Comparison of ENCODE assay signal across 28 cellular contexts in the genomic region with DNA sequence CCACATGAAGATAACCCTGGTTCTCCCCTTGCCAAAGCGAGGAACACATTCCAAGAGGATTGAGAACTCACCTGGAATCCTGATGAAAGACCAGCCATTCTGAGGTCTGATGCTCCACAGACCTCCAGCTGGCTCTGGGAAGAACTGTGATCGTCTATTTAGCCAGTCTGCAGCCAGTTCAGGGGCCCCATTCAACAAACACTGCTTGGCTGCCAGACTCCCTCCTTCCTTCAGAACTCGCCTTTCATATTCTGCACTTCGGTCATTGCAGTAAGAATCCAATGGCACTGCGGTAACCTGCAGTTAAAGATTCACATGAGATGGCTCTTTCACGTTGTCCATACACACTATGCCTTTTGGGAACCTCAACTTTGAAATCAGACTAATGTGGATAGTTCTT.
"Had no signal": no experiment of that assay in that cellular context is flagged by ENCODE, and none has a peak within 500 bp of the region (broad histone marks: within the 10 kb centered on the region; RNA-seq: fewer than 3 reads in every experiment).

No MANE protein-coding gene starts in this region.

- H3K27ac Mint-ChIP-seq: mesothelial cell of epicardium; naive B cell; natural killer cell; nephron progenitor cell; neural progenitor cell; stimulated activated effector memory CD8-positive, alpha-beta T cell treated with anti-CD3 and anti-CD28 coated beads, Interleukin-12 subunit alpha, Interleukin-12 subunit beta, amount 100 ng/mL, for 72 hours; stimulated activated naive CD8-positive, alpha-beta T cell treated with anti-CD3 and anti-CD28 coated beads, Interleukin-15, amount 100 ng/mL, for 72 hours had no signal

- H3K27me3 Mint-ChIP-seq: naive B cell; stimulated activated naive CD8-positive, alpha-beta T cell treated with anti-CD3 and anti-CD28 coated beads, Interleukin-15, amount 100 ng/mL, for 72 hours had no signal

- DNase-seq: hippocampal formation; kidney; left colon; left lung; lower lobe of right lung; mammary epithelial cell; naive B cell; natural killer cell; nephron progenitor cell; occipital lobe; ovary; posterior cingulate gyrus; retina; right cardiac atrium; sigmoid colon; small intestine; spleen; stimulated activated CD4-positive, alpha-beta T cell treated with anti-CD3 and anti-CD28 coated beads, Interleukin-4, amount 100 ng/mL, for 24 hours; stimulated activated naive CD4-positive, alpha-beta T cell treated with Interleukin-2 at 50 U/mL for 16 hours; stimulated activated naive CD8-positive, alpha-beta T cell treated with anti-CD3 and anti-CD28 coated beads, Interleukin-15, amount 100 ng/mL, for 72 hours; upper lobe of left lung had no signal

- H2AFZ ChIP-seq: neural progenitor cell had no signal

- H3K9me3 Mint-ChIP-seq: mesothelial cell of epicardium; naive B cell; natural killer cell; nephron progenitor cell; neural progenitor cell; stimulated activated effector memory CD8-positive, alpha-beta T cell treated with anti-CD3 and anti-CD28 coated beads, Interleukin-12 subunit alpha, Interleukin-12 subunit beta, amount 100 ng/mL, for 72 hours; stimulated activated naive CD8-positive, alpha-beta T cell treated with anti-CD3 and anti-CD28 coated beads, Interleukin-15, amount 100 ng/mL, for 72 hours had no signal

- H3K27me3 ChIP-seq: left lung, neural progenitor cell, neutrophil, ovary, sigmoid colon, spleen, tibial nerve, upper lobe of left lung, vagina had no signal

- H3K9ac ChIP-seq: neural progenitor cell had no signal

- H3K36me3 Mint-ChIP-seq: natural killer cell had no signal

- H3K9me3 ChIP-seq: left lung, lower lobe of right lung, neutrophil, ovary, prostate gland, sigmoid colon, spleen, tibial nerve, upper lobe of left lung, vagina had no signal

- H3K4me3 Mint-ChIP-seq: mesothelial cell of epicardium; naive B cell; natural killer cell; nephron progenitor cell; neural progenitor cell; stimulated activated effector memory CD8-positive, alpha-beta T cell treated with anti-CD3 and anti-CD28 coated beads, Interleukin-12 subunit alpha, Interleukin-12 subunit beta, amount 100 ng/mL, for 72 hours; stimulated activated naive CD8-positive, alpha-beta T cell treated with anti-CD3 and anti-CD28 coated beads, Interleukin-15, amount 100 ng/mL, for 72 hours had no signal

- H3K4me1 Mint-ChIP-seq: neural progenitor cell; stimulated activated effector memory CD8-positive, alpha-beta T cell treated with anti-CD3 and anti-CD28 coated beads, Interleukin-12 subunit alpha, Interleukin-12 subunit beta, amount 100 ng/mL, for 72 hours; stimulated activated naive CD8-positive, alpha-beta T cell treated with anti-CD3 and anti-CD28 coated beads, Interleukin-15, amount 100 ng/mL, for 72 hours had no signal

- H3K4me2 ChIP-seq: neural progenitor cell had no signal

- FAIRE-seq: kidney, small intestine had no signal

- H3K4me3 ChIP-seq: left lung, lower lobe of right lung, neural progenitor cell, ovary, prostate gland, sigmoid colon, spleen, tibial nerve, upper lobe of left lung, vagina had no signal

- H3K36me3 ChIP-seq: neural progenitor cell, ovary, prostate gland had no signal

- H3K27ac ChIP-seq: neural progenitor cell, neutrophil, ovary, prostate gland, sigmoid colon, tibial nerve, vagina had no signal

- H3K4me1 ChIP-seq: neural progenitor cell had no signal

- ATAC-seq: left colon; left lung; lower lobe of right lung; natural killer cell; right cardiac atrium; stimulated activated effector memory CD8-positive, alpha-beta T cell treated with anti-CD3 and anti-CD28 coated beads, Interleukin-12 subunit alpha, Interleukin-12 subunit beta, amount 100 ng/mL, for 72 hours; stimulated activated naive CD8-positive, alpha-beta T cell treated with anti-CD3 and anti-CD28 coated beads, Interleukin-15, amount 100 ng/mL, for 72 hours had no signal
